Comparison of ENCODE assay signal across 11 cellular contexts in genomic region chr14:103552011-103552797, GRCh38. TPM values are rescaled to one million over a fixed set of nuclear protein-coding genes. Genes with fewer than 3 reads are reported as not detected.
DNase-seq lines count a peak whose midpoint lies in the region; ATAC-seq, FAIRE-seq and TF ChIP-seq lines count a peak whose summit lies in the region.
"Had no signal": no experiment of that assay in that cellular context is flagged by ENCODE, and none has a peak within 500 bp of the region (broad histone marks: within the 10 kb centered on the region; RNA-seq: fewer than 3 reads in every experiment).

No MANE protein-coding gene starts in this region.

- no peaks in the 10 kb centered on the region for H3K36me3 Mint-ChIP-seq in nephron (ENCODE audit: low read depth)

- peaks cover 0 to 4% (median 1%) of the 10 kb centered on the region in 4 donors for H3K36me3 ChIP-seq in esophagus muscularis mucosa

- no peak for TF ChIP-seq EP300 in esophagus muscularis mucosa (IDR thresholded peaks at IDR 0.05)

- peaks cover 33% of the 10 kb centered on the region for H3K4me1 Mint-ChIP-seq in nephron

- H3K27ac Mint-ChIP-seq in nephron: peak overlapping the region; percentile 49 to 76 (median 74)
- H3K27ac Mint-ChIP-seq: activated naive CD4-positive, alpha-beta T cell treated with anti-CD3 and anti-CD28 coated beads, Interleukin-2, amount 10 ng/mL, durations not matched to agents 7 days and 5 days had no signal

- FAIRE-seq in RCC 7860 (lab: Jason Lieb, UNC): peak; percentile 85

- TF ChIP-seq POLR2A in esophagus muscularis mucosa (IDR thresholded peaks at IDR 0.05; ENCODE audit: low read depth): no peak

- peak overlapping the region; percentile 28 to 60 (median 49) for H3K4me3 ChIP-seq in esophagus muscularis mucosa

- in situ Hi-C loops in ACHN (cut with HindIII; ENCODE audit: low pct_ligation_motif_present, low pct_unique_long_range_greater_than_20kb, low sequenced_read_pairs): no loop called here

- 32% methylated on average over 8 of the region's 17 CpGs for WGBS in esophagus muscularis mucosa

- ATAC-seq in GM21529 (IDR thresholded peaks at IDR 0.05; ENCODE audit: unreplicated experiment): no peak
- no peak for ATAC-seq in HG02870 (IDR thresholded peaks at IDR 0.05; ENCODE audit: unreplicated experiment)

- peaks cover 3% of the 10 kb centered on the region for H3K27me3 Mint-ChIP-seq in nephron (ENCODE audit: low read depth)
- H3K27me3 Mint-ChIP-seq: activated naive CD4-positive, alpha-beta T cell treated with anti-CD3 and anti-CD28 coated beads, Interleukin-2, amount 10 ng/mL, durations not matched to agents 7 days and 5 days had no signal

- H3K9me3 ChIP-seq in esophagus muscularis mucosa: no peaks in the 10 kb centered on the region

- intact Hi-C loops in esophagus muscularis mucosa (cut with DNase I): no loop called here

- H3K9me3 Mint-ChIP-seq in nephron: no peaks in the 10 kb centered on the region
- H3K9me3 Mint-ChIP-seq: activated naive CD4-positive, alpha-beta T cell treated with anti-CD3 and anti-CD28 coated beads, Interleukin-2, amount 10 ng/mL, durations not matched to agents 7 days and 5 days had no signal

- H3K27me3 ChIP-seq in esophagus muscularis mucosa: peaks cover 0 to 2% (median 0%) of the 10 kb centered on the region in 4 donors

- DNase-seq in ACHN (peak; percentile 92), RCC 7860 (ENCODE audit: low spot score) (peak; percentile 82), esophagus muscularis mucosa (ENCODE audit: extremely low spot score) (no peak), SK-N-DZ (ENCODE audit: low spot score) (no peak), HuH-7.5 (ENCODE audit: low spot score) (no peak)
- DNase-seq: activated naive CD4-positive, alpha-beta T cell treated with anti-CD3 and anti-CD28 coated beads, Interleukin-2, amount 10 ng/mL, durations not matched to agents 7 days and 5 days; AML-193; T-helper 2 cell had no signal

- no peak for TF ChIP-seq CTCF in esophagus muscularis mucosa (IDR thresholded peaks at IDR 0.05)
- TF ChIP-seq CTCF in nephron (IDR thresholded peaks at IDR 0.05; ENCODE audit: unreplicated experiment in 3 of 3): no peak

- peaks cover 54 to 99% (median 97%) of the 10 kb centered on the region in 4 donors for H3K4me1 ChIP-seq in esophagus muscularis mucosa

- peak overlapping the region; percentile 94 to 98 (median 96) for H3K27ac ChIP-seq in esophagus muscularis mucosa (replicated peaks in 1 of 4)

- no peak overlapping the region for H3K4me3 Mint-ChIP-seq in nephron
- H3K4me3 Mint-ChIP-seq: activated naive CD4-positive, alpha-beta T cell treated with anti-CD3 and anti-CD28 coated beads, Interleukin-2, amount 10 ng/mL, durations not matched to agents 7 days and 5 days had no signal

RNA-seq across cellular contexts. Expression of gene BAG5, which starts 10.3 kb away (rescaled TPM):
- total RNA-seq in esophagus muscularis mucosa: 10 to 100 TPM; 27.4 to 34.7 (median 28.3) TPM
- 10.6 and 12.5 TPM in 2 replicates for polyA plus RNA-seq in SK-N-DZ (2014; cell fraction: cytosol; rRNA removed)
- 6.9 and 7.6 TPM in 2 replicates for polyA plus RNA-seq in SK-N-DZ (2014; cell fraction: nucleus; rRNA removed)

RNA-seq across cellular contexts. Expression of gene COA8, which starts 10.6 kb away (rescaled TPM):
- 10 to 100 TPM; 26.8 to 46.1 (median 37.6) TPM for total RNA-seq in esophagus muscularis mucosa
- 12.2 and 20.0 TPM in 2 replicates for polyA plus RNA-seq in SK-N-DZ (2014; cell fraction: cytosol; rRNA removed)
- polyA plus RNA-seq in SK-N-DZ (2014; cell fraction: nucleus; rRNA removed): 3.6 and 11.8 TPM in 2 replicates

RNA-seq across cellular contexts. Expression of gene TRMT61A, which starts 23.2 kb away (rescaled TPM):
- 10 to 100 TPM; 28.7 to 50.0 (median 35.2) TPM for total RNA-seq in esophagus muscularis mucosa
- 11.0 and 13.1 TPM in 2 replicates for polyA plus RNA-seq in SK-N-DZ (2014; cell fraction: cytosol; rRNA removed)
- 10.7 and 13.8 TPM in 2 replicates for polyA plus RNA-seq in SK-N-DZ (2014; cell fraction: nucleus; rRNA removed)

RNA-seq across cellular contexts. Expression of gene CKB, which starts 29.6 kb away (rescaled TPM):
- total RNA-seq in esophagus muscularis mucosa: 1,000 to 10,000 TPM in 3 of 4 donors, 100 to 1,000 TPM in 1; 917 to 1,843 (median 1,284) TPM
- polyA plus RNA-seq in SK-N-DZ (2014; cell fraction: cytosol; rRNA removed): 292 and 306 TPM in 2 replicates
- polyA plus RNA-seq in SK-N-DZ (2014; cell fraction: nucleus; rRNA removed): 803 and 868 TPM in 2 replicates

Comparison
In these comparisons a context has a peak if more than half of its experiments do, and no peak if none do; other contexts are left out.
1. DNase-seq: peak in ACHN (single experiment) and RCC 7860 (single experiment); none in esophagus muscularis mucosa (single experiment), SK-N-DZ (single experiment) and HuH-7.5 (single experiment).